Comparison of ENCODE assay signal across 13 cellular contexts in genomic region chr20:23246682-23247664, GRCh38.
A peak's percentile ranks its signal among the peaks of the same experiment; 100 is the strongest.
DNase-seq lines count a peak whose midpoint lies in the region; ATAC-seq and TF ChIP-seq lines count a peak whose summit lies in the region.
"Had no signal": no experiment of that assay in that cellular context is flagged by ENCODE, and none has a peak within 500 bp of the region (broad histone marks: within the 10 kb centered on the region; RNA-seq: fewer than 3 reads in every experiment).

No MANE protein-coding gene starts in this region.

- peak overlapping the region; percentile 9 to 77 (median 68) for H3K27ac ChIP-seq in heart right ventricle
- peak overlapping the region; percentile 56 for H3K27ac ChIP-seq in skeletal muscle tissue (ENCODE audit: low read depth, low read length)
- no peak overlapping the region for H3K27ac ChIP-seq in PC-9
- no peak overlapping the region for H3K27ac ChIP-seq in WERI-Rb-1
- H3K27ac ChIP-seq: pancreas had no signal

- H3K79me2 ChIP-seq in PC-9 (ENCODE audit: low read depth), result no peaks in the 10 kb centered on the region

- no peaks in the 10 kb centered on the region for H4K20me1 ChIP-seq in PC-9 (ENCODE audit: insufficient read depth)

- H3K4me1 ChIP-seq in heart right ventricle (peaks cover 0 to 31% (median 22%) of the 10 kb centered on the region in 9 donors), skeletal muscle tissue (ENCODE audit: control insufficient read depth in 3 of 3, insufficient read depth in 3 of 3, low read length in 3 of 3) (peaks cover 13 to 21% (median 19%) of the 10 kb centered on the region in 3 donors), PC-9 (replicated peaks; ENCODE audit: insufficient read depth) (no peaks in the 10 kb centered on the region)
- H3K4me1 ChIP-seq: pancreas had no signal

- H3K27me3 ChIP-seq in heart right ventricle (peaks cover 0 to 11% (median 0%) of the 10 kb centered on the region in 7 donors), skeletal muscle tissue (ENCODE audit: control insufficient read depth in 3 of 3, insufficient read depth in 3 of 3, low read length in 3 of 3) (peaks cover 0 to 3% (median 0%) of the 10 kb centered on the region in 3 donors), PC-9 (ENCODE audit: insufficient read depth, low read depth) (peaks cover 6% of the 10 kb centered on the region; the same call in 1 of the 2 replicates), WERI-Rb-1 (ENCODE audit: insufficient read depth, low read depth, severe bottlenecking) (peaks cover 91% of the 10 kb centered on the region)

- BruUV-seq in PC-9 (replicated peaks; lab: Mats Ljungman, UMichigan), result no TSS peak

- no peak overlapping the region for H3K4me2 ChIP-seq in PC-9

- intact Hi-C loops in heart right ventricle (cut with DNase I), result loop anchor here in 9 of 10 donors (5.0 to 10.0 kb wide), 10 partner anchors 48 to 555 kb away; no protein-coding TSS in a partner anchor
- intact Hi-C loops in PC-9 (cut with micrococcal nuclease; ENCODE audit: unreplicated experiment), result no loop called here

- DNase-seq in heart right ventricle (peak; percentile 48 to 67), PC-9 (no peak), NCI-H146 treated with DMSO at 0.1 percent for 48 hours (lab: John Stamatoyannopoulos, UW; ENCODE audit: unreplicated experiment) (no peak), WERI-Rb-1 (no peak)
- DNase-seq: anterior cingulate cortex, NCI-H1417, NCI-H524 treated with DMSO at 0.1 percent for 48 hours, pancreas, SHP77 had no signal

- H3F3A ChIP-seq in PC-9 (ENCODE audit: insufficient read depth, low read depth), result no peaks in the 10 kb centered on the region

- H3K36me3 ChIP-seq in heart right ventricle (no peaks in the 10 kb centered on the region), skeletal muscle tissue (ENCODE audit: control insufficient read depth in 3 of 3, insufficient read depth in 3 of 3, low read length in 3 of 3) (no peaks in the 10 kb centered on the region), PC-9 (ENCODE audit: low read depth) (no peaks in the 10 kb centered on the region), WERI-Rb-1 (no peaks in the 10 kb centered on the region)
- H3K36me3 ChIP-seq: pancreas had no signal

- no peaks in the 10 kb centered on the region for H3K9me3 ChIP-seq in heart right ventricle
- no peaks in the 10 kb centered on the region for H3K9me3 ChIP-seq in skeletal muscle tissue (ENCODE audit: control insufficient read depth in 3 of 3, low read length in 3 of 3)
- no peaks in the 10 kb centered on the region for H3K9me3 ChIP-seq in PC-9 (ENCODE audit: insufficient read depth, low read depth)
- H3K9me3 ChIP-seq in WERI-Rb-1 (ENCODE audit: severe bottlenecking), result peaks cover 2% of the 10 kb centered on the region
- H3K9me3 ChIP-seq: pancreas had no signal

- 48 to 52% methylated on average over 21 of the region's 21 CpGs for WGBS in heart right ventricle, 2 donors

- no peaks in the 10 kb centered on the region for H3K9me2 ChIP-seq in PC-9 (ENCODE audit: insufficient read depth)

- TF ChIP-seq CTCF in heart right ventricle (IDR thresholded peaks at IDR 0.05) (no peak), PC-9 (conservative IDR thresholded peaks at IDR 0.05) (no peak), WERI-Rb-1 (IDR thresholded peaks at IDR 0.05; ENCODE audit: low read depth, low read length) (no peak)

- no peak overlapping the region for H3K9ac ChIP-seq in skeletal muscle tissue (ENCODE audit: low read depth in 1 of 3, low read length in 3 of 3)

- peak; percentile 51 for ATAC-seq in GM19035 (IDR thresholded peaks at IDR 0.05; ENCODE audit: unreplicated experiment)
- ATAC-seq in HG03432 (IDR thresholded peaks at IDR 0.05; ENCODE audit: unreplicated experiment), result peak; percentile 57
- peak; percentile 65 to 88 (median 80) for ATAC-seq in heart right ventricle
- no peak for ATAC-seq in GM21723 (IDR thresholded peaks at IDR 0.05; ENCODE audit: unreplicated experiment)

- H2AFZ ChIP-seq in PC-9, result no peak overlapping the region

- CTCF ChIA-PET in PC-9 (lab: Charles Lee), result no interaction called here

- POLR2A ChIA-PET in PC-9 (lab: Charles Lee; ENCODE audit: unreplicated experiment), result no interaction called here

- H3K4me3 ChIP-seq in heart right ventricle (no peak overlapping the region), skeletal muscle tissue (ENCODE audit: low read length in 3 of 3) (no peak overlapping the region), PC-9 (no peak overlapping the region), WERI-Rb-1 (ENCODE audit: low read depth, low read length) (no peak overlapping the region)
- H3K4me3 ChIP-seq: pancreas had no signal

Comparison
In these comparisons a context has a peak if more than half of its experiments do, and no peak if none do; other contexts are left out.
1. DNase-seq: peak in heart right ventricle (2 of 2); none in PC-9 (0 of 2), NCI-H146 treated with DMSO at 0.1 percent for 48 hours (single experiment) and WERI-Rb-1 (single experiment).
2. H3K27ac ChIP-seq: peak in heart right ventricle (10 of 10) and skeletal muscle tissue (single experiment); none in PC-9 (single experiment) and WERI-Rb-1 (single experiment).